33 cellular contexts compared by ENCODE assay signal in the genomic region with DNA sequence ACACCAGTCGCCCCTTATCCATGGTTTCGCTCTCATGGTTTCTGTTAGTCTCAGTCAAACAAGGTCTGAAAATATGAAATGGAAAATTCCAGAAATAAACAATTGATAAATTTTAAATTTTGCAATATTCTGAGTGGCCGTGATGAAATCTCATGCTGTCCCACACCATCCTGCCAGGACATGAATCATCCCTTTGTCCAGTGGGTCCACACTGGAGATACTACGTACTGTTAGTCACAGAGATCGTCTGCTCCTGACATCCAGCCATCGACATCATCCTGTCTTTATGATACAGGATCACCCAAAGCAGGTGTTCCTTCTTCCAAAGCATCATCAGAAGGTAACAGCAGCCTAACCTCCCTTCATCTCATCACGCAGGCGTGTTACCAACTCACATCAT.
DNase-seq lines count a peak whose midpoint lies in the region; ATAC-seq and TF ChIP-seq lines count a peak whose summit lies in the region.
"Had no signal": no experiment of that assay in that cellular context is flagged by ENCODE, and none has a peak within 500 bp of the region (broad histone marks: within the 10 kb centered on the region; RNA-seq: fewer than 3 reads in every experiment).

No MANE protein-coding gene starts in this region.

- H2AK9ac ChIP-seq in IMR-90 (replicated peaks; ENCODE audit: low read depth, low read length, poor library complexity): no peak overlapping the region

- no peak overlapping the region for H2BK5ac ChIP-seq in IMR-90 (ENCODE audit: low read depth, low read length, poor library complexity, severe bottlenecking)

- no peak overlapping the region for H2AFZ ChIP-seq in IMR-90 (replicated peaks; ENCODE audit: low read length, poor library complexity)
- H2AFZ ChIP-seq: neural progenitor cell, parathyroid adenoma had no signal

- no peak overlapping the region for H3K18ac ChIP-seq in IMR-90 (ENCODE audit: low read depth, low read length)

- no peak overlapping the region for H2BK15ac ChIP-seq in IMR-90 (ENCODE audit: low read depth, low read length)

- in situ Hi-C loops in IMR-90 (cut with MboI; ENCODE audit: low sequenced_read_pairs): no loop called here

- no peak overlapping the region for H4K8ac ChIP-seq in IMR-90 (ENCODE audit: low read depth in 2 of 2, low read length in 2 of 2)

- TF ChIP-seq RAD21 in IMR-90 (IDR thresholded peaks at IDR 0.05; ENCODE audit: low read length): no peak

- POLR2A ChIA-PET in IMR-90 (lab: Charles Lee; ENCODE audit: unreplicated experiment): no interaction called here

- H3K9me3 ChIP-seq in BLaER1 treated with 17β-estradiol and CSF1 and Interleukin-3, amounts not matched to agents 10 nM and 100 nM (replicated peaks in 1 of 11): peaks cover 63 to 86% (median 77%) of the 10 kb centered on the region in 11 experiments
- H3K9me3 ChIP-seq in IMR-90 (ENCODE audit: control insufficient read depth, insufficient read depth, low read length): no peaks in the 10 kb centered on the region
- H3K9me3 ChIP-seq: ascending aorta, right atrium auricular region had no signal

- no peak overlapping the region for H3K14ac ChIP-seq in IMR-90 (replicated peaks; ENCODE audit: low read depth, low read length)

- no peak for TF ChIP-seq POLR2A in IMR-90 (IDR thresholded peaks at IDR 0.05; ENCODE audit: low read depth, low read length)

- H3K36me3 ChIP-seq in BLaER1 treated with 17β-estradiol and CSF1 and Interleukin-3, amounts not matched to agents 10 nM and 100 nM: peaks cover 0 to 4% (median under 1%) of the 10 kb centered on the region in 11 experiments; a peak in 5 of 22 replicates
- H3K36me3 ChIP-seq in IMR-90 (ENCODE audit: control insufficient read depth, insufficient read depth, low read length): no peaks in the 10 kb centered on the region
- H3K36me3 ChIP-seq: ascending aorta, neural progenitor cell, right atrium auricular region, tibial nerve had no signal

- CTCF ChIA-PET in IMR-90 (lab: Yijun Ruan, JAX): no interaction called here

- H2AK5ac ChIP-seq in IMR-90 (ENCODE audit: low read depth, low read length): no peak overlapping the region; the same call in 1 of the 2 replicates

- no peaks in the 10 kb centered on the region for H3K79me1 ChIP-seq in IMR-90 (ENCODE audit: low read depth in 1 of 2, low read length in 2 of 2)

- H2BK20ac ChIP-seq in IMR-90 (ENCODE audit: low read depth, low read length): no peak overlapping the region

- dilution Hi-C loops in IMR-90 (cut with HindIII; ENCODE audit: low sequenced_read_pairs, unreplicated experiment): no loop called here

- H4K5ac ChIP-seq in IMR-90 (ENCODE audit: low read depth, low read length): no peak overlapping the region

- no peak overlapping the region for H3K56ac ChIP-seq in IMR-90 (ENCODE audit: extremely low read depth, insufficient read depth, low read length)

- no CpG with 5 or more reads among the region's 8 CpGs for WGBS in IMR-90 (ENCODE audit: extremely low coverage in 2 of 2, insufficient read length in 1 of 2), 2 experiments

- no peak overlapping the region for H3K4me3 ChIP-seq in BLaER1 treated with 17β-estradiol and CSF1 and Interleukin-3, amounts not matched to agents 10 nM and 100 nM
- no peak overlapping the region for H3K4me3 ChIP-seq in IMR-90 (ENCODE audit: insufficient read depth, low read depth, low read length)
- H3K4me3 ChIP-seq: ascending aorta, coronary artery, neural progenitor cell, right atrium auricular region, tibial nerve had no signal

- no TSS peak for BruUV-seq in IMR-90 (replicated peaks; lab: Mats Ljungman, UMichigan)

- H3K9me1 ChIP-seq in IMR-90 (ENCODE audit: insufficient read depth, low read length): no peaks in the 10 kb centered on the region

- no peak overlapping the region for H4K91ac ChIP-seq in IMR-90 (ENCODE audit: insufficient read depth, low read depth, low read length)

- peaks cover 14 to 35% (median 27%) of the 10 kb centered on the region in 10 experiments for H3K4me1 ChIP-seq in BLaER1 treated with 17β-estradiol and CSF1 and Interleukin-3, amounts not matched to agents 10 nM and 100 nM
- peaks cover 3% of the 10 kb centered on the region; the same call in 1 of the 2 replicates for H3K4me1 ChIP-seq in IMR-90 (ENCODE audit: control insufficient read depth, insufficient read depth, low read length)
- H3K4me1 ChIP-seq: ascending aorta, parathyroid adenoma, right atrium auricular region, tibial nerve had no signal

- H2BK120ac ChIP-seq in IMR-90 (ENCODE audit: low read depth, low read length): no peak overlapping the region

- no peak overlapping the region for H3K27ac ChIP-seq in BLaER1 treated with 17β-estradiol and CSF1 and Interleukin-3, amounts not matched to agents 10 nM and 100 nM
- H3K27ac ChIP-seq in IMR-90 (ENCODE audit: insufficient read depth, low read length): no peak overlapping the region
- H3K27ac ChIP-seq: ascending aorta, epithelial cell of prostate, neural progenitor cell, parathyroid adenoma, right atrium auricular region, tibial nerve had no signal

- H3K27me3 ChIP-seq in BLaER1 treated with 17β-estradiol and CSF1 and Interleukin-3, amounts not matched to agents 10 nM and 100 nM: no peaks in the 10 kb centered on the region
- no peaks in the 10 kb centered on the region; the same call in none of the 2 replicates for H3K27me3 ChIP-seq in IMR-90 (ENCODE audit: control insufficient read depth, insufficient read depth, low read length)
- H3K27me3 ChIP-seq: ascending aorta, right atrium auricular region, tibial nerve had no signal

- intact Hi-C loops in IMR-90 (cut with micrococcal nuclease): loop anchor here (2.0 kb wide), 1 partner anchor 46 kb away; no protein-coding TSS in a partner anchor
- intact Hi-C loops in sciatic nerve (cut with DNase I): no loop called here

- no peak overlapping the region for H3K4ac ChIP-seq in IMR-90 (ENCODE audit: low read depth, low read length)

- H3K9ac ChIP-seq in BLaER1 treated with 17β-estradiol and CSF1 and Interleukin-3, amounts not matched to agents 10 nM and 100 nM: no peak overlapping the region
- no peak overlapping the region for H3K9ac ChIP-seq in IMR-90 (ENCODE audit: low read depth, low read length)
- H3K9ac ChIP-seq: neural progenitor cell, parathyroid adenoma had no signal

- H4K20me1 ChIP-seq in BLaER1 treated with 17β-estradiol and CSF1 and Interleukin-3, amounts not matched to agents 10 nM and 100 nM: no peaks in the 10 kb centered on the region
- no peaks in the 10 kb centered on the region for H4K20me1 ChIP-seq in IMR-90 (ENCODE audit: insufficient read depth, low read length)

- TF ChIP-seq CTCF in IMR-90 (conservative IDR thresholded peaks at IDR 0.05; ENCODE audit: low read depth, low read length): no peak

- peak overlapping the region in 7 of 11 experiments; percentile 3 to 69 (median 59); a peak in 8 of 22 replicates for H3K4me2 ChIP-seq in BLaER1 treated with 17β-estradiol and CSF1 and Interleukin-3, amounts not matched to agents 10 nM and 100 nM
- no peak overlapping the region for H3K4me2 ChIP-seq in IMR-90 (ENCODE audit: low read depth, low read length)
- H3K4me2 ChIP-seq: neural progenitor cell had no signal

- ATAC-seq in IMR-90 (ENCODE audit: low read depth) (no peak), sciatic nerve (peak; percentile 87), GM21526 (IDR thresholded peaks at IDR 0.05; ENCODE audit: low FRiP score, unreplicated experiment) (no peak), HG02884 (IDR thresholded peaks at IDR 0.05; ENCODE audit: unreplicated experiment) (no peak)
- ATAC-seq: activated CD8-positive, alpha-beta memory T cell treated with anti-CD3 and anti-CD28 coated beads, Interleukin-2, amount 10 ng/mL, durations not matched to agents 7 days and 5 days; activated T-cell treated with anti-CD3 and anti-CD28 coated beads, Interleukin-2, amount 50 U/mL, for 4 hours; left colon; Right ventricle myocardium inferior; T-helper 17 cell had no signal

- DNase-seq in IMR-90: peak; percentile 53
- DNase-seq in fibroblast of peridontal ligament (ENCODE audit: extremely low read depth): peak; percentile 67
- DNase-seq in sciatic nerve (ENCODE audit: low spot score): no peak
- DNase-seq in NCI-H748 (lab: John Stamatoyannopoulos, UW; ENCODE audit: unreplicated experiment): no peak
- no peak for DNase-seq in stimulated activated CD4-positive, alpha-beta T cell treated with anti-CD3 and anti-CD28 coated beads, Interleukin-2, amount 100 ng/mL, for 24 hours
- DNase-seq: activated CD4-positive, alpha-beta T cell treated with anti-CD3 and anti-CD28 coated beads, Interleukin-2, amount 50 U/mL, for 4 hours; activated CD8-positive, alpha-beta memory T cell treated with anti-CD3 and anti-CD28 coated beads, Interleukin-2, amount 10 ng/mL, durations not matched to agents 7 days and 5 days; activated gamma-delta T cell; activated naive CD8-positive, alpha-beta T cell treated with anti-CD3 and anti-CD28 coated beads, Interleukin-2, amount 10 ng/mL, durations not matched to agents 7 days and 5 days; activated T-cell treated with anti-CD3 and anti-CD28 coated beads, Interleukin-2, amount 50 U/mL, for 4 hours; effector CD8-positive, alpha-beta T cell; foreskin melanocyte; KBM-7; left colon; mesendoderm; MM.1S; NCI-H1105 treated with DMSO at 0.1 percent for 48 hours; NCI-H2029; NCI-H524; stimulated activated CD4-positive, alpha-beta T cell treated with anti-CD3 and anti-CD28 coated beads, Interleukin-12 subunit alpha, Interleukin-12 subunit beta, amount 100 ng/mL, for 4 hours; stimulated activated CD4-positive, alpha-beta T cell treated with anti-CD3 and anti-CD28 coated beads, Interleukin-4, amount 100 ng/mL, for 1 hour; T-helper 17 cell had no signal

- no peak overlapping the region for H3K23ac ChIP-seq in IMR-90 (ENCODE audit: low read depth, low read length)

TF ChIP-seq in IMR-90, 13 proteins besides CTCF, POLR2A, EP300 and RAD21:
- TF ChIP-seq CEBPB (IDR thresholded peaks at IDR 0.05; ENCODE audit: low read depth, low read length): peak; percentile 52; the same call in 1 of the 2 replicates
- TF ChIP-seq MAZ (IDR thresholded peaks at IDR 0.05; ENCODE audit: borderline replicate concordance, low read depth, low read length): no peak

Comparison
In these comparisons a context has a peak if more than half of its experiments do, and no peak if none do; other contexts are left out.
1. DNase-seq: peak in IMR-90 (single experiment) and fibroblast of peridontal ligament (single experiment); none in sciatic nerve (single experiment), NCI-H748 (single experiment) and stimulated activated CD4-positive, alpha-beta T cell treated with anti-CD3 and anti-CD28 coated beads, Interleukin-2, amount 100 ng/mL, for 24 hours (0 of 2).